Comparison of ENCODE assay signal across 6 cellular contexts in genomic region chr11:118717221-118717620, GRCh38. TPM values are rescaled to one million over a fixed set of nuclear protein-coding genes. Genes with fewer than 3 reads are reported as not detected.
"Had no signal": no experiment of that assay in that cellular context is flagged by ENCODE, and none has a peak within 500 bp of the region (broad histone marks: within the 10 kb centered on the region; RNA-seq: fewer than 3 reads in every experiment).

No MANE protein-coding gene starts in this region.

RNA-seq across cellular contexts. Expression of gene TREH, which starts 37.8 kb away (rescaled TPM):
- total RNA-seq: M059J, OCI-LY7, PC-9, Right ventricle myocardium inferior, RPMI7951, SJCRH30 had no signal
